ENCODE assay signal across 20 cellular contexts in the genomic region with DNA sequence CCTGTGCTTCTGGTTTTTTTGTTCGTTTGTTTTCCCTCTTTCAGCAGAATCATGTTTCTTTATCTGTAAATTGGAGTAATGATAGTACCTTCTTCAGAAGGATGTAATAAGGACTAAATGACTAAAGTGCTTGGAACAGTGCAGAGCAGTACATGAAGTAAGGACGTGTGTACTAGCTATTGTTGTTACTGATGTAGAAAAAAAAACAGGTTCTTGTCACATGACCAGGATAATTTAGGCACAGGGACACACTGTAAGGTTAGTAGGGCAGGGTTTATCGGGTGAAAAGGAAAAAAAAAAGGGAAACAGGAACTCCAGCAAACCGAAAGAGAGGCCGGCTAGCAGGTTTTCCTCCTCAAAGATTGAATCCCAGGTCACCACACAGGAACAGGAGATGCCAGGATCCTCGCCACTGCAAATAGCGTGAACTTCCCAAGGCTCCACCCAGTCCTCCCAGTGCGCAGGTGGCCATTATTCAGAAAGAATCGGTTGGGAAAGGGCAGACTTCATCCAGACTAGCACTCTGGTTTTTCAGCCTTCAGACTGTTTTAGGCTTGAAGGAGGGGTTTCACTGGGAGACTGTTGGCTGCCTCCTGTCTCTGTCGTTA.
A peak's percentile ranks its signal among the peaks of the same experiment; 100 is the strongest.
DNase-seq lines count a peak whose midpoint lies in the region; ATAC-seq, FAIRE-seq and TF ChIP-seq lines count a peak whose summit lies in the region.
"Had no signal": no experiment of that assay in that cellular context is flagged by ENCODE, and none has a peak within 500 bp of the region (broad histone marks: within the 10 kb centered on the region; RNA-seq: fewer than 3 reads in every experiment).

No MANE protein-coding gene starts in this region.

- TF ChIP-seq POLR2A in breast epithelium (IDR thresholded peaks at IDR 0.05), result no peak
- TF ChIP-seq POLR2A in H1 (IDR thresholded peaks at IDR 0.05; ENCODE audit: control extremely low read depth in 1 of 2, low read depth in 2 of 2, low read length in 2 of 2), result no peak
- no peak for TF ChIP-seq POLR2A in ovary (IDR thresholded peaks at IDR 0.05)
- TF ChIP-seq POLR2A in gastroesophageal sphincter (IDR thresholded peaks at IDR 0.05), result no peak

- POLR2A ChIA-PET in MCF 10A (lab: Yijun Ruan, JAX) (interaction anchor here (1.2 to 2.4 kb wide), 4 partner anchors 17 to 97 kb away, joined by 4 to 9 read pairs (median 6); a partner anchor contains a TSS), H1 (lab: Charles Lee; ENCODE audit: partially characterized antibody) (interaction anchor here (0.6 to 1.3 kb wide), 2 partner anchors 10 to 11 kb away, joined by 3 to 8 read pairs; no protein-coding TSS in a partner anchor)

- H3K36me3 Mint-ChIP-seq in MCF 10A (ENCODE audit: insufficient read depth, unreplicated experiment) (no peaks in the 10 kb centered on the region), HFFc6 (ENCODE audit: low read depth) (no peaks in the 10 kb centered on the region), progenitor cell of endocrine pancreas (ENCODE audit: insufficient read depth) (no peaks in the 10 kb centered on the region)
- H3K36me3 Mint-ChIP-seq: natural killer cell; stimulated activated memory B cell treated with anti-CD40 and anti-IgM and Interleukin-4, amounts not matched to agents 10 μg/mL and 1 μg/mL and 100 μg/mL, for 72 hours had no signal

- no peak for TF ChIP-seq CTCF in breast epithelium (IDR thresholded peaks at IDR 0.05)
- TF ChIP-seq CTCF in MCF 10A (IDR thresholded peaks at IDR 0.05; ENCODE audit: unreplicated experiment), result no peak
- TF ChIP-seq CTCF in HFFc6 (IDR thresholded peaks at IDR 0.05), result no peak
- no peak for TF ChIP-seq CTCF in H1 (IDR thresholded peaks at IDR 0.05; ENCODE audit: control extremely low read depth in 1 of 3, insufficient read depth in 1 of 3, low read depth in 1 of 3, low read length in 3 of 3)
- no peak for TF ChIP-seq CTCF in progenitor cell of endocrine pancreas (IDR thresholded peaks at IDR 0.05; ENCODE audit: unreplicated experiment)
- TF ChIP-seq CTCF in ovary (IDR thresholded peaks at IDR 0.05), result no peak
- TF ChIP-seq CTCF in gastroesophageal sphincter (IDR thresholded peaks at IDR 0.05), result no peak

- no peak overlapping the region for H2BK15ac ChIP-seq in H1 (ENCODE audit: low read length)

- no TSS peak for BruUV-seq in MCF 10A (replicated peaks; lab: Mats Ljungman, UMichigan)

- peak overlapping the region; percentile 2 to 85 for H3K27ac ChIP-seq in breast epithelium
- H3K27ac ChIP-seq in H1 (ENCODE audit: low read depth, low read length), result peak overlapping the region; percentile 17; the same call in 1 of the 2 replicates
- H3K27ac ChIP-seq in ovary, result no peak overlapping the region
- no peak overlapping the region for H3K27ac ChIP-seq in gastroesophageal sphincter
- H3K27ac ChIP-seq: parathyroid adenoma, sigmoid colon, SJCRH30, thyroid gland had no signal

- no peaks in the 10 kb centered on the region for H3K79me2 ChIP-seq in H1 (ENCODE audit: control insufficient read depth in 1 of 2, insufficient read depth in 2 of 2, low read length in 2 of 2)
- H3K79me2 ChIP-seq: parathyroid adenoma had no signal

- intact Hi-C loops in breast epithelium (cut with DNase I; ENCODE audit: low total_unique reads), result no loop called here
- intact Hi-C loops in MCF 10A (cut with micrococcal nuclease), result no loop called here
- intact Hi-C loops in ovary (cut with DNase I), result no loop called here

- no peaks in the 10 kb centered on the region for H3K79me1 ChIP-seq in H1 (ENCODE audit: low read depth, low read length)

- no peak overlapping the region for H3K56ac ChIP-seq in H1 (replicated peaks; ENCODE audit: insufficient read length, low read depth, low read length)

- FAIRE-seq in H1 (lab: Jason Lieb, UNC), result no peak

- no peak for DNase-seq in breast epithelium (ENCODE audit: low spot score in 2 of 2)
- DNase-seq in MCF 10A (ENCODE audit: unreplicated experiment), result no peak
- DNase-seq in HFFc6, result no peak
- DNase-seq in H1 (ENCODE audit: low read depth in 1 of 2, low spot score in 2 of 2), result no peak
- no peak for DNase-seq in progenitor cell of endocrine pancreas (ENCODE audit: low spot score, unreplicated experiment)
- DNase-seq in ovary, result no peak
- DNase-seq: activated B cell treated with CpG ODN at 0.5 μM for 24 hours; activated gamma-delta T cell treated with Interleukin-2 at 50 U/mL for 16 hours; effector memory CD8-positive, alpha-beta T cell; natural killer cell; NCI-H1105; NCI-H526; OCI-M1; sigmoid colon; SJCRH30; thyroid gland had no signal

- peak overlapping the region; percentile 57; the same call in 1 of the 2 replicates for H2BK5ac ChIP-seq in H1 (ENCODE audit: low read depth, low read length)

- WGBS in H1 (ENCODE audit: extremely low coverage in 1 of 2, insufficient coverage in 1 of 2, insufficient read length in 1 of 2, insufficient replicate concordance in 2 of 2, low coverage in 1 of 2, low lambda C conversion rate in 2 of 2, missing lambda C conversion rate in 1 of 2), 2 experiments, result 65% methylated on average over 10 of the region's 10 CpGs; no CpG with 5 or more reads in 1 of the 2 experiments
- 68 to 79% (median 72%) methylated on average over 10 of the region's 10 CpGs for WGBS in ovary, 3 donors
- 59 to 63% methylated on average over 3 to 10 of the region's 10 CpGs for WGBS in gastroesophageal sphincter (ENCODE audit: low coverage in 1 of 2), 2 donors

- H3K23me2 ChIP-seq in H1 (ENCODE audit: low read depth, low read length), result no peaks in the 10 kb centered on the region

- H3K27ac Mint-ChIP-seq in MCF 10A (ENCODE audit: low read depth, unreplicated experiment) (no peak overlapping the region), HFFc6 (0 out of 2 replicates have a peak overlapping the region, but pooled peaks have one; percentile 33), progenitor cell of endocrine pancreas (peak overlapping the region; percentile 10)
- H3K27ac Mint-ChIP-seq: activated B cell treated with CpG ODN at 0.5 μM for 24 hours; natural killer cell; stimulated activated memory B cell treated with anti-CD40 and anti-IgM and Interleukin-4, amounts not matched to agents 10 μg/mL and 1 μg/mL and 100 μg/mL, for 72 hours had no signal

- H2BK20ac ChIP-seq in H1 (ENCODE audit: low read length), result peak overlapping the region; percentile 97

- no peak for TF ChIP-seq EP300 in H1 (IDR thresholded peaks at IDR 0.05; ENCODE audit: borderline replicate concordance in 1 of 2, low read depth in 2 of 2, low read length in 2 of 2)
- no peak for TF ChIP-seq EP300 in ovary (IDR thresholded peaks at IDR 0.05)
- no peak for TF ChIP-seq EP300 in gastroesophageal sphincter (IDR thresholded peaks at IDR 0.05)

- H3K4me1 ChIP-seq in breast epithelium (no peaks in the 10 kb centered on the region), H1 (replicated peaks in 1 of 4; ENCODE audit: control insufficient read depth in 3 of 4, insufficient read depth in 4 of 4, low read length in 3 of 4) (peaks cover 5 to 10% (median 7%) of the 10 kb centered on the region in 4 experiments; a peak in 5 of 7 replicates), ovary (ENCODE audit: insufficient read depth) (no peaks in the 10 kb centered on the region), gastroesophageal sphincter (no peaks in the 10 kb centered on the region)
- H3K4me1 ChIP-seq: parathyroid adenoma, sigmoid colon, SJCRH30, thyroid gland had no signal

- H3K14ac ChIP-seq in H1 (ENCODE audit: insufficient read length), result no peak overlapping the region

- H3K4me3 ChIP-seq in breast epithelium, result no peak overlapping the region
- H3K4me3 ChIP-seq in H1 (ENCODE audit: extremely low read depth in 1 of 4, insufficient read depth in 2 of 4, low read depth in 3 of 4, low read length in 4 of 4), result no peak overlapping the region
- H3K4me3 ChIP-seq in ovary, result no peak overlapping the region
- no peak overlapping the region for H3K4me3 ChIP-seq in gastroesophageal sphincter
- H3K4me3 ChIP-seq: sigmoid colon, SJCRH30, thyroid gland had no signal

- no peak overlapping the region for H3K23ac ChIP-seq in H1 (ENCODE audit: insufficient read length)

- H3K36me3 ChIP-seq in breast epithelium (no peaks in the 10 kb centered on the region), H1 (ENCODE audit: control insufficient read depth in 2 of 4, insufficient read depth in 4 of 4, low read length in 3 of 4) (no peaks in the 10 kb centered on the region; a peak in 1 of 8 replicates), ovary (no peaks in the 10 kb centered on the region), gastroesophageal sphincter (no peaks in the 10 kb centered on the region)
- H3K36me3 ChIP-seq: sigmoid colon, SJCRH30, thyroid gland had no signal

- H3K4ac ChIP-seq in H1 (replicated peaks; ENCODE audit: insufficient read length, low read depth, low read length), result peak overlapping the region; percentile 9

- H3K18ac ChIP-seq in H1 (ENCODE audit: extremely low read depth, low read length), result no peak overlapping the region; the same call in 1 of the 2 replicates

- H4K91ac ChIP-seq in H1 (replicated peaks; ENCODE audit: insufficient read length, low read length), result peak overlapping the region; percentile 15

- H3K9ac ChIP-seq in H1 (replicated peaks in 1 of 4; ENCODE audit: extremely low read depth in 1 of 4, low read depth in 3 of 4, low read length in 3 of 4), result no peak overlapping the region
- H3K9ac ChIP-seq: parathyroid adenoma had no signal

- H2BK12ac ChIP-seq in H1 (ENCODE audit: low read depth, low read length), result no peak overlapping the region; the same call in 1 of the 2 replicates

- H4K5ac ChIP-seq in H1 (ENCODE audit: insufficient read length, low read depth, low read length), result peak overlapping the region; percentile 1

- H3K9me3 Mint-ChIP-seq in MCF 10A (ENCODE audit: unreplicated experiment), result no peaks in the 10 kb centered on the region
- no peaks in the 10 kb centered on the region for H3K9me3 Mint-ChIP-seq in HFFc6
- H3K9me3 Mint-ChIP-seq in progenitor cell of endocrine pancreas (ENCODE audit: low read depth), result peaks cover 7% of the 10 kb centered on the region
- H3K9me3 Mint-ChIP-seq: effector memory CD8-positive, alpha-beta T cell; natural killer cell; stimulated activated memory B cell treated with anti-CD40 and anti-IgM and Interleukin-4, amounts not matched to agents 10 μg/mL and 1 μg/mL and 100 μg/mL, for 72 hours had no signal

- no peak for TF ChIP-seq RAD21 in H1 (IDR thresholded peaks at IDR 0.05 in 1 of 2, conservative IDR thresholded peaks at IDR 0.05 in 1 of 2; ENCODE audit: low read depth in 2 of 2, low read length in 2 of 2)

- H3K9me3 ChIP-seq in breast epithelium, result no peaks in the 10 kb centered on the region
- H3K9me3 ChIP-seq in H1 (ENCODE audit: insufficient read depth in 2 of 2, low read depth in 1 of 2, low read length in 1 of 2), result peaks cover 5 to 6% of the 10 kb centered on the region in 2 experiments
- H3K9me3 ChIP-seq in ovary, result no peaks in the 10 kb centered on the region
- H3K9me3 ChIP-seq in gastroesophageal sphincter, result no peaks in the 10 kb centered on the region
- H3K9me3 ChIP-seq: sigmoid colon, SJCRH30, thyroid gland had no signal

- H3K27me3 Mint-ChIP-seq in MCF 10A (ENCODE audit: insufficient read depth, unreplicated experiment), result no peaks in the 10 kb centered on the region
- peaks cover 6% of the 10 kb centered on the region for H3K27me3 Mint-ChIP-seq in HFFc6 (ENCODE audit: insufficient read depth)
- H3K27me3 Mint-ChIP-seq in progenitor cell of endocrine pancreas, result no peaks in the 10 kb centered on the region
- H3K27me3 Mint-ChIP-seq: activated B cell treated with CpG ODN at 0.5 μM for 24 hours had no signal

- peak overlapping the region; percentile 69 for H2BK120ac ChIP-seq in H1 (replicated peaks; ENCODE audit: low read depth, low read length)

- ATAC-seq in GM18873 (IDR thresholded peaks at IDR 0.05; ENCODE audit: low FRiP score, unreplicated experiment) (no peak), gastroesophageal sphincter (no peak)
- ATAC-seq: effector memory CD8-positive, alpha-beta T cell; natural killer cell; stimulated activated memory B cell treated with anti-CD40 and anti-IgM and Interleukin-4, amounts not matched to agents 10 μg/mL and 1 μg/mL and 100 μg/mL, for 72 hours had no signal

- CTCF ChIA-PET in MCF 10A (lab: Yijun Ruan, JAX), result interaction anchor here (0.9 to 1.4 kb wide), 7 partner anchors 9 to 108 kb away, joined by 3 to 6 read pairs (median 3); a partner anchor contains a TSS
- CTCF ChIA-PET in H1 (lab: Charles Lee; ENCODE audit: partially characterized antibody), result interaction anchor here (0.8 to 3.7 kb wide), 4 partner anchors 10 to 223 kb away, joined by 3 to 20 read pairs (median 4); no protein-coding TSS in a partner anchor

- H2AFZ ChIP-seq in H1 (ENCODE audit: low read length), result peak overlapping the region; percentile 82; the same call in 1 of the 2 replicates
- H2AFZ ChIP-seq: parathyroid adenoma had no signal

- no peaks in the 10 kb centered on the region for H3K27me3 ChIP-seq in breast epithelium
- H3K27me3 ChIP-seq in H1 (replicated peaks in 1 of 4; ENCODE audit: control insufficient read depth in 3 of 4, extremely low read depth in 1 of 4, insufficient read depth in 3 of 4, low read length in 3 of 4), result no peaks in the 10 kb centered on the region
- no peaks in the 10 kb centered on the region for H3K27me3 ChIP-seq in ovary
- H3K27me3 ChIP-seq in gastroesophageal sphincter, result no peaks in the 10 kb centered on the region
- H3K27me3 ChIP-seq: sigmoid colon, SJCRH30, thyroid gland had no signal

- H3K4me2 ChIP-seq in H1 (ENCODE audit: insufficient read depth in 1 of 2, low read depth in 2 of 2, low read length in 2 of 2), result no peak overlapping the region

- no peak overlapping the region for H2AK5ac ChIP-seq in H1 (ENCODE audit: low read depth, low read length)

- H3K4me1 Mint-ChIP-seq in MCF 10A (ENCODE audit: insufficient read depth, unreplicated experiment) (peaks cover 17% of the 10 kb centered on the region), HFFc6 (ENCODE audit: low read depth) (peaks cover 19% of the 10 kb centered on the region), progenitor cell of endocrine pancreas (ENCODE audit: low read depth) (peaks cover 2% of the 10 kb centered on the region)
- H3K4me1 Mint-ChIP-seq: activated B cell treated with CpG ODN at 0.5 μM for 24 hours; natural killer cell; stimulated activated memory B cell treated with anti-CD40 and anti-IgM and Interleukin-4, amounts not matched to agents 10 μg/mL and 1 μg/mL and 100 μg/mL, for 72 hours had no signal

- H3K4me3 Mint-ChIP-seq in MCF 10A (ENCODE audit: unreplicated experiment), result no peak overlapping the region
- H3K4me3 Mint-ChIP-seq in HFFc6, result no peak overlapping the region
- H3K4me3 Mint-ChIP-seq in progenitor cell of endocrine pancreas (ENCODE audit: low read depth), result no peak overlapping the region
- H3K4me3 Mint-ChIP-seq: activated B cell treated with CpG ODN at 0.5 μM for 24 hours; effector memory CD8-positive, alpha-beta T cell; natural killer cell; stimulated activated memory B cell treated with anti-CD40 and anti-IgM and Interleukin-4, amounts not matched to agents 10 μg/mL and 1 μg/mL and 100 μg/mL, for 72 hours had no signal

- H4K8ac ChIP-seq in H1 (ENCODE audit: extremely low read depth, insufficient read depth, low read length), result no peak overlapping the region

- H4K20me1 ChIP-seq in H1 (replicated peaks in 1 of 2; ENCODE audit: control insufficient read depth in 1 of 2, insufficient read depth in 2 of 2, low read length in 2 of 2), result no peaks in the 10 kb centered on the region

Comparison
In these comparisons a context has a peak if more than half of its experiments do, and no peak if none do; other contexts are left out.
1. H3K27ac ChIP-seq: peak in breast epithelium (2 of 2) and H1 (single experiment); none in ovary (0 of 2) and gastroesophageal sphincter (0 of 4).